17 cellular contexts compared by ENCODE assay signal in the genomic region with DNA sequence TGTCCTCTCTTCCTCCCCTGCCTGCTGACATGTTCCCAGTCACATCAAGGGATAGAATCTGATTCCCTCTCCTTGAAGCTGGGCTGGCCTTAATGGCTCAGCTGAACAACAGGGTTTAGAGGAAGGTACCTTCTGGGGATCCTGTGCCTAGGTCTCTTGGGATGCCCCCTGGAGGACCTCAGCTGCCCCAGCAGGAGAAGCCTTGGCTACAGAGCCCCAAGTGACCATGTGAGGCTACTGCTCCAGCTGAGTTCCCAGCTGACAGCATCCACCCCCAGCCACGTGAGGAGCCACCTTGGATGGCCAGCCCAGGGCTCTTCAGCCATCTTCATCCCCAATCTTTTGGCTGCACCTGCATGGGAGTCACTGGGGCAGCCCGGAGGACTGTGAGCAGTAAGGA.
A peak's percentile ranks its signal among the peaks of the same experiment; 100 is the strongest.
DNase-seq lines count a peak whose midpoint lies in the region; TF ChIP-seq lines count a peak whose summit lies in the region.
"Had no signal": no experiment of that assay in that cellular context is flagged by ENCODE, and none has a peak within 500 bp of the region (broad histone marks: within the 10 kb centered on the region; RNA-seq: fewer than 3 reads in every experiment).

No MANE protein-coding gene starts in this region.

- H3K9me3 ChIP-seq in WERI-Rb-1 (ENCODE audit: severe bottlenecking): no peaks in the 10 kb centered on the region
- no peaks in the 10 kb centered on the region for H3K9me3 ChIP-seq in neural progenitor cell (ENCODE audit: low read depth)
- H3K9me3 ChIP-seq in vagina: no peaks in the 10 kb centered on the region
- H3K9me3 ChIP-seq: BLaER1, Caco-2 had no signal

- no peaks in the 10 kb centered on the region for H4K20me1 ChIP-seq in neural progenitor cell (ENCODE audit: low read depth)
- H4K20me1 ChIP-seq: BLaER1 had no signal

- peaks cover 3% of the 10 kb centered on the region for H3K27me3 Mint-ChIP-seq in neural progenitor cell (ENCODE audit: insufficient read depth, low read depth)

- H2AK5ac ChIP-seq in mesendoderm (ENCODE audit: low read length): no peak overlapping the region

- H3K36me3 ChIP-seq in WERI-Rb-1 (no peaks in the 10 kb centered on the region), mesendoderm (ENCODE audit: control insufficient read depth, insufficient read depth, low read length) (no peaks in the 10 kb centered on the region), neural progenitor cell (no peaks in the 10 kb centered on the region), vagina (no peaks in the 10 kb centered on the region)
- H3K36me3 ChIP-seq: BLaER1 had no signal

- H3K79me1 ChIP-seq in mesendoderm (ENCODE audit: low read length): no peaks in the 10 kb centered on the region

- H3K4me2 ChIP-seq in mesendoderm (ENCODE audit: low read length) (no peak overlapping the region), neural progenitor cell (no peak overlapping the region)
- H3K4me2 ChIP-seq: BLaER1 had no signal

- H3K36me3 Mint-ChIP-seq in neural progenitor cell: peaks cover 5% of the 10 kb centered on the region
- H3K36me3 Mint-ChIP-seq: CD8-positive, alpha-beta memory T cell had no signal

- H3K27ac ChIP-seq in WERI-Rb-1 (no peak overlapping the region), mesendoderm (ENCODE audit: low read depth, low read length) (no peak overlapping the region), neural progenitor cell (no peak overlapping the region), vagina (no peak overlapping the region)
- H3K27ac ChIP-seq: 22Rv1, BLaER1, GM23248 had no signal

- H2BK5ac ChIP-seq in mesendoderm (ENCODE audit: low read length): no peak overlapping the region

- H3K4me1 Mint-ChIP-seq in neural progenitor cell: peaks cover 17% of the 10 kb centered on the region

- intact Hi-C loops in vagina (cut with DNase I): no loop called here

- H3K18ac ChIP-seq in mesendoderm (ENCODE audit: low read length): no peak overlapping the region

- H3K4ac ChIP-seq in mesendoderm (ENCODE audit: low read depth, low read length): no peak overlapping the region

- H4K8ac ChIP-seq in mesendoderm (ENCODE audit: low read depth, low read length): no peak overlapping the region

- no peak overlapping the region for H2BK15ac ChIP-seq in mesendoderm (replicated peaks; ENCODE audit: low read depth)

- peaks cover 10% of the 10 kb centered on the region for H3K9me3 Mint-ChIP-seq in neural progenitor cell

- H3K23ac ChIP-seq in mesendoderm (ENCODE audit: low read length): no peak overlapping the region

- H3K4me3 ChIP-seq in WERI-Rb-1 (ENCODE audit: low read depth, low read length) (no peak overlapping the region), mesendoderm (ENCODE audit: low read length) (no peak overlapping the region), neural progenitor cell (no peak overlapping the region), vagina (no peak overlapping the region)
- H3K4me3 ChIP-seq: BLaER1, GM23248 had no signal

- no peak for TF ChIP-seq POLR2A in vagina (IDR thresholded peaks at IDR 0.05)

- TF ChIP-seq CTCF in WERI-Rb-1 (IDR thresholded peaks at IDR 0.05; ENCODE audit: low read depth, low read length): peak; percentile 38
- no peak for TF ChIP-seq CTCF in neural progenitor cell (IDR thresholded peaks at IDR 0.05)
- no peak for TF ChIP-seq CTCF in vagina (IDR thresholded peaks at IDR 0.05)

- no peak overlapping the region for H3K56ac ChIP-seq in mesendoderm (ENCODE audit: low read length)

- no peaks in the 10 kb centered on the region for H3F3A ChIP-seq in neural progenitor cell (ENCODE audit: low read depth)

- peak; percentile 37 for DNase-seq in activated effector memory CD4-positive, alpha-beta T cell treated with anti-CD3 and anti-CD28 coated beads, Interleukin-2, amount 50 U/mL, for 16 hours
- no peak for DNase-seq in activated effector memory CD4-positive, alpha-beta T cell treated with Interleukin-2 at 50 U/mL for 16 hours
- no peak for DNase-seq in WERI-Rb-1
- peak; percentile 45 for DNase-seq in mesendoderm
- DNase-seq in neural progenitor cell (ENCODE audit: low spot score): no peak
- no peak for DNase-seq in activated CD4-positive, alpha-beta T cell treated with anti-CD3 and anti-CD28 coated beads for 48 hours
- DNase-seq in vagina (ENCODE audit: extremely low spot score in 2 of 2): no peak
- no peak for DNase-seq in activated naive CD4-positive, alpha-beta T cell treated with Interleukin-2 at 50 U/mL for 16 hours
- DNase-seq: AML-193; Caco-2; CD8-positive, alpha-beta memory T cell; DND-41; GDM1; GM23248; H7 had no signal

- WGBS in mesendoderm (ENCODE audit: extremely low coverage, insufficient coverage, low lambda C conversion rate): no CpG with 5 or more reads among the region's 2 CpGs

- H3K4me1 ChIP-seq in mesendoderm (ENCODE audit: control insufficient read depth, low read depth, low read length): no peaks in the 10 kb centered on the region
- H3K4me1 ChIP-seq in neural progenitor cell: peaks cover 6% of the 10 kb centered on the region
- peaks cover 6% of the 10 kb centered on the region for H3K4me1 ChIP-seq in vagina
- H3K4me1 ChIP-seq: Caco-2 had no signal

- no peak overlapping the region for H2BK120ac ChIP-seq in mesendoderm (ENCODE audit: low read depth, low read length)

- H3K4me3 Mint-ChIP-seq in neural progenitor cell: no peak overlapping the region
- H3K4me3 Mint-ChIP-seq: CD8-positive, alpha-beta memory T cell had no signal

- H3K79me2 ChIP-seq in mesendoderm (ENCODE audit: control insufficient read depth, insufficient read depth, low read length) (no peaks in the 10 kb centered on the region), neural progenitor cell (ENCODE audit: low read depth) (no peaks in the 10 kb centered on the region)

- H3K27me3 ChIP-seq in WERI-Rb-1 (ENCODE audit: insufficient read depth, low read depth, severe bottlenecking) (no peaks in the 10 kb centered on the region), mesendoderm (ENCODE audit: insufficient read depth, low read length, poor library complexity) (no peaks in the 10 kb centered on the region), neural progenitor cell (no peaks in the 10 kb centered on the region), vagina (no peaks in the 10 kb centered on the region)
- H3K27me3 ChIP-seq: BLaER1 had no signal

- no peak overlapping the region for H4K5ac ChIP-seq in mesendoderm (ENCODE audit: low read length)

- no peak overlapping the region for H2AFZ ChIP-seq in neural progenitor cell (replicated peaks)
- H2AFZ ChIP-seq: GM23248 had no signal

- no peak overlapping the region for H3K27ac Mint-ChIP-seq in neural progenitor cell
- H3K27ac Mint-ChIP-seq: CD8-positive, alpha-beta memory T cell had no signal

- H3K9ac ChIP-seq in mesendoderm (ENCODE audit: low read length) (no peak overlapping the region), neural progenitor cell (no peak overlapping the region)
- H3K9ac ChIP-seq: BLaER1, GM23248 had no signal

Comparison
In these comparisons a context has a peak if more than half of its experiments do, and no peak if none do; other contexts are left out.
1. DNase-seq: peak in activated effector memory CD4-positive, alpha-beta T cell treated with anti-CD3 and anti-CD28 coated beads, Interleukin-2, amount 50 U/mL, for 16 hours (single experiment) and mesendoderm (single experiment); none in activated effector memory CD4-positive, alpha-beta T cell treated with Interleukin-2 at 50 U/mL for 16 hours (single experiment), WERI-Rb-1 (single experiment), neural progenitor cell (single experiment), activated CD4-positive, alpha-beta T cell treated with anti-CD3 and anti-CD28 coated beads for 48 hours (single experiment), vagina (0 of 2) and activated naive CD4-positive, alpha-beta T cell treated with Interleukin-2 at 50 U/mL for 16 hours (single experiment).